In genomic region chr4:182555997-182556418, GRCh38 we compare ENCODE assay signal across 10 cellular contexts.
DNase-seq lines count a peak whose midpoint lies in the region; ATAC-seq and TF ChIP-seq lines count a peak whose summit lies in the region.
"Had no signal": no experiment of that assay in that cellular context is flagged by ENCODE, and none has a peak within 500 bp of the region (broad histone marks: within the 10 kb centered on the region; RNA-seq: fewer than 3 reads in every experiment).

No MANE protein-coding gene starts in this region.

- H3K9me3 ChIP-seq in endodermal cell (ENCODE audit: control insufficient read depth, low read length) (no peaks in the 10 kb centered on the region), transverse colon (no peaks in the 10 kb centered on the region)
- H3K9me3 ChIP-seq: ascending aorta had no signal

- H3K4me1 Mint-ChIP-seq in endodermal cell, result peaks cover 58% of the 10 kb centered on the region
- H3K4me1 Mint-ChIP-seq in natural killer cell treated with Interleukin-12 subunit alpha and Interleukin-12 subunit beta and Interleukin-15 and Interleukin-18, amount 100 ng/mL, for 72 hours (ENCODE audit: low read depth in 2 of 2), result no peaks in the 10 kb centered on the region
- H3K4me1 Mint-ChIP-seq: activated CD4-positive, alpha-beta T cell treated with anti-CD3 and anti-CD28 coated beads, Interleukin-2, amount 10 ng/mL, durations not matched to agents 7 days and 5 days had no signal

- DNase-seq in ELR (ENCODE audit: low read depth) (peak; percentile 17), NCI-H2107 treated with DMSO at 0.1 percent for 48 hours (lab: John Stamatoyannopoulos, UW; ENCODE audit: unreplicated experiment) (peak; percentile 18), endodermal cell (peak; percentile 66), myocyte (ENCODE audit: low read depth) (peak; percentile 38), transverse colon (no peak)
- DNase-seq in stimulated activated CD4-positive, alpha-beta T cell treated with anti-CD3 and anti-CD28 coated beads, Interleukin-2, amount 100 ng/mL, for 48 hours, result no peak
- no peak for DNase-seq in natural killer cell treated with Interleukin-12 subunit alpha and Interleukin-12 subunit beta and Interleukin-15 and Interleukin-18, amount 100 ng/mL, for 72 hours (ENCODE audit: low spot score)
- DNase-seq: activated CD4-positive, alpha-beta T cell treated with anti-CD3 and anti-CD28 coated beads, Interleukin-2, amount 10 ng/mL, durations not matched to agents 7 days and 5 days had no signal

- H3K27me3 Mint-ChIP-seq in endodermal cell (ENCODE audit: insufficient read depth), result no peaks in the 10 kb centered on the region
- H3K27me3 Mint-ChIP-seq in natural killer cell treated with Interleukin-12 subunit alpha and Interleukin-12 subunit beta and Interleukin-15 and Interleukin-18, amount 100 ng/mL, for 72 hours, result peaks cover 13 to 25% of the 10 kb centered on the region in 2 donors
- H3K27me3 Mint-ChIP-seq: activated CD4-positive, alpha-beta T cell treated with anti-CD3 and anti-CD28 coated beads, Interleukin-2, amount 10 ng/mL, durations not matched to agents 7 days and 5 days had no signal

- ATAC-seq in natural killer cell treated with Interleukin-12 subunit alpha and Interleukin-12 subunit beta and Interleukin-15 and Interleukin-18, amount 100 ng/mL, for 72 hours, result no peak
- no peak for ATAC-seq in esophagus mucosa

- H3K36me3 ChIP-seq in endodermal cell (ENCODE audit: control insufficient read depth, insufficient read depth, low read length) (no peaks in the 10 kb centered on the region), transverse colon (no peaks in the 10 kb centered on the region)
- H3K36me3 ChIP-seq: ascending aorta had no signal

- H3K27ac ChIP-seq in endodermal cell (ENCODE audit: low read depth, low read length), result peak overlapping the region; percentile 61
- H3K27ac ChIP-seq in transverse colon, result peak overlapping the region in 1 of 4 donors; percentile 28
- H3K27ac ChIP-seq: ascending aorta had no signal

- H3K9ac ChIP-seq in endodermal cell (ENCODE audit: extremely low read depth, low read length, poor library complexity, severe bottlenecking), result peak overlapping the region; percentile 22

- H3K27ac Mint-ChIP-seq in endodermal cell, result peak overlapping the region; percentile 90
- H3K27ac Mint-ChIP-seq in natural killer cell treated with Interleukin-12 subunit alpha and Interleukin-12 subunit beta and Interleukin-15 and Interleukin-18, amount 100 ng/mL, for 72 hours, result no peak overlapping the region
- H3K27ac Mint-ChIP-seq: activated CD4-positive, alpha-beta T cell treated with anti-CD3 and anti-CD28 coated beads, Interleukin-2, amount 10 ng/mL, durations not matched to agents 7 days and 5 days had no signal

- H3K27me3 ChIP-seq in endodermal cell (ENCODE audit: control insufficient read depth, insufficient read depth, low read length, poor library complexity, severe bottlenecking) (no peaks in the 10 kb centered on the region), transverse colon (no peaks in the 10 kb centered on the region)
- H3K27me3 ChIP-seq: ascending aorta had no signal

- WGBS in endodermal cell (ENCODE audit: insufficient coverage in 1 of 2, insufficient read length in 1 of 2), 2 experiments, result 41 to 44% methylated on average over 1 of the region's 1 CpG
- WGBS in transverse colon (ENCODE audit: low coverage in 1 of 2), 2 donors, result 41 to 57% methylated on average over 1 of the region's 1 CpG

- H3K9me3 Mint-ChIP-seq in endodermal cell, result no peaks in the 10 kb centered on the region
- no peaks in the 10 kb centered on the region for H3K9me3 Mint-ChIP-seq in natural killer cell treated with Interleukin-12 subunit alpha and Interleukin-12 subunit beta and Interleukin-15 and Interleukin-18, amount 100 ng/mL, for 72 hours
- H3K9me3 Mint-ChIP-seq: activated CD4-positive, alpha-beta T cell treated with anti-CD3 and anti-CD28 coated beads, Interleukin-2, amount 10 ng/mL, durations not matched to agents 7 days and 5 days had no signal

- no peak for TF ChIP-seq POLR2A in transverse colon (IDR thresholded peaks at IDR 0.05)

- H3K4me1 ChIP-seq in endodermal cell (ENCODE audit: control insufficient read depth, insufficient read depth, low read length), result peaks cover 20% of the 10 kb centered on the region
- H3K4me1 ChIP-seq in transverse colon, result no peaks in the 10 kb centered on the region
- H3K4me1 ChIP-seq: ascending aorta had no signal

- intact Hi-C loops in transverse colon (cut with DNase I; ENCODE audit: low total_unique reads), result no loop called here

- in situ Hi-C loops in transverse colon (cut with MboI; ENCODE audit: low pct_ligation_motif_present in 1 of 4, low pct_unique_long_range_greater_than_20kb in 1 of 4, low sequenced_read_pairs in 3 of 4), result no loop called here

- TF ChIP-seq CTCF in endodermal cell (conservative IDR thresholded peaks at IDR 0.05) (no peak), transverse colon (IDR thresholded peaks at IDR 0.05) (no peak)

- H3K36me3 Mint-ChIP-seq in endodermal cell (ENCODE audit: low read depth), result no peaks in the 10 kb centered on the region
- no peaks in the 10 kb centered on the region for H3K36me3 Mint-ChIP-seq in natural killer cell treated with Interleukin-12 subunit alpha and Interleukin-12 subunit beta and Interleukin-15 and Interleukin-18, amount 100 ng/mL, for 72 hours

- H3K4me3 ChIP-seq in endodermal cell (ENCODE audit: low read length) (peak overlapping the region; percentile 25), transverse colon (no peak overlapping the region)
- H3K4me3 ChIP-seq: ascending aorta had no signal

- no peak overlapping the region for H3K4me3 Mint-ChIP-seq in endodermal cell
- H3K4me3 Mint-ChIP-seq in natural killer cell treated with Interleukin-12 subunit alpha and Interleukin-12 subunit beta and Interleukin-15 and Interleukin-18, amount 100 ng/mL, for 72 hours, result no peak overlapping the region
- H3K4me3 Mint-ChIP-seq: activated CD4-positive, alpha-beta T cell treated with anti-CD3 and anti-CD28 coated beads, Interleukin-2, amount 10 ng/mL, durations not matched to agents 7 days and 5 days had no signal

- TF ChIP-seq EP300 in transverse colon (IDR thresholded peaks at IDR 0.05; ENCODE audit: low read depth), result no peak

Comparison
In these comparisons a context has a peak if more than half of its experiments do, and no peak if none do; other contexts are left out.
1. DNase-seq: peak in ELR (single experiment), NCI-H2107 treated with DMSO at 0.1 percent for 48 hours (single experiment), endodermal cell (single experiment) and myocyte (single experiment); none in stimulated activated CD4-positive, alpha-beta T cell treated with anti-CD3 and anti-CD28 coated beads, Interleukin-2, amount 100 ng/mL, for 48 hours (0 of 2), transverse colon (single experiment) and natural killer cell treated with Interleukin-12 subunit alpha and Interleukin-12 subunit beta and Interleukin-15 and Interleukin-18, amount 100 ng/mL, for 72 hours (single experiment).